In the genomic region with DNA sequence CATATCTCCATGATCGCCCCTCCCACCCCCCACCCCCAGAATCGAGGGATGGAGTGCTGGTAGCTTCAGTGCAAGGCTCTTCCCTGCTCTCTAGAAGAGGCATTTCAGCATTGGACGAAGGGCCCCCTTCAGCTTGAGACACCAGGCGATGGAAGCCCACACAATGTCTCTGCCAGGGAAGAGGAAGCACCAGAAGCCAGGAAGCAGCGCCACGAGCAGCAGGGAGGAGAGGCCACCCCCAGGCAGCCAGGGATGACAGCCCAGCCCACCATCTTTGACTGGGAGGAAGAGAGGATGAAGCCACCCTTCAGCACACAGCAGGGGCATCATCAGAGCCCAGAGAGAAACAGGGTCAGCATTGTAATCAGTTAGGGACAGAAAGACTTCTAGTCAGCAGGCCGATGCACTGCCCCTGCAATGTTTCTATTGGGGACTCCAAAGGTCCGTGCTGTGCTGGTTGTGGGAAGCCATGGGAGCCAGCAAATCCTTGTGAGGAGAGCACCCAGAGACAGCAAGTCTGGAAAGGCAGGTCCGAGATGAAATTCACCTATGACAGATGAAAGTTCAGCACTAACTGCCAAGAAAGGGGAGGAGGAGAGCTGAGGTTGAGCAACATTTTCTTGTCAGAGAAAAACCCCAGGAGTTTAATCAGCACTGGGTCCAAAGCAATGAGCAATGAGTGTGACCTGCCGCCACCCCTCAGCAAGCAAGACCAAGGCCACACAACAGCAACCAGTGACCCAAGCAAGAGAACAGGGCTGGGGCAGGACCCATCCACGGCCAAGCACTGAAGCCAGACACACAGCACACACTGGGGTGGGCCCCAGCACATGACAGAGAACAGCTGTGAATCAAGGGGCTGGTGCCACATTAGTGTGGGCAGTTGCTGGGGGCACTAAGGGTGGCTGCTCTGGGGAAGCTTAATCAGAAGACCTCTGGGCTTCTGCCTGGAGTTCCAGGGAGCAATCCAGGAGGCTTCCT, we compare ENCODE assay signal across 16 cellular contexts. TPM values are rescaled to one million over a fixed set of nuclear protein-coding genes. Genes with fewer than 3 reads are reported as not detected.
DNase-seq lines count a peak whose midpoint lies in the region; ATAC-seq and TF ChIP-seq lines count a peak whose summit lies in the region.
"Had no signal": no experiment of that assay in that cellular context is flagged by ENCODE, and none has a peak within 500 bp of the region (broad histone marks: within the 10 kb centered on the region; RNA-seq: fewer than 3 reads in every experiment).

No MANE protein-coding gene starts in this region.

- H3K9me3 ChIP-seq in adrenal gland (replicated peaks in 1 of 3) (no peaks in the 10 kb centered on the region), A673 (ENCODE audit: low read depth, low read length, poor library complexity, severe bottlenecking) (no peaks in the 10 kb centered on the region)
- H3K9me3 ChIP-seq: colonic mucosa had no signal

- H3K27me3 ChIP-seq in HL-60 (ENCODE audit: insufficient read depth, poor library complexity, severe bottlenecking) (no peaks in the 10 kb centered on the region), adrenal gland (no peaks in the 10 kb centered on the region), A673 (replicated peaks; ENCODE audit: insufficient read depth, low read depth, low read length, poor library complexity) (no peaks in the 10 kb centered on the region)
- H3K27me3 ChIP-seq: colonic mucosa had no signal

- no TSS peak for BruUV-seq in A673 (replicated peaks; lab: Mats Ljungman, UMichigan)

- H3K36me3 ChIP-seq in adrenal gland (replicated peaks in 1 of 2) (no peaks in the 10 kb centered on the region), A673 (ENCODE audit: insufficient read depth, low read length, poor library complexity, severe bottlenecking) (no peaks in the 10 kb centered on the region)
- H3K36me3 ChIP-seq: colonic mucosa, WERI-Rb-1 had no signal

- H3K27ac ChIP-seq in HL-60 (replicated peaks) = peak overlapping the region; percentile 10
- peak overlapping the region in 2 of 5 donors; percentile 9 to 40 for H3K27ac ChIP-seq in adrenal gland
- H3K27ac ChIP-seq in A673 (ENCODE audit: low read depth, low read length, poor library complexity, severe bottlenecking) = no peak overlapping the region
- H3K27ac ChIP-seq: colonic mucosa, SK-N-MC, WERI-Rb-1 had no signal

- TF ChIP-seq CTCF in HL-60 (IDR thresholded peaks at IDR 0.05; ENCODE audit: insufficient read depth, low read length) = no peak
- TF ChIP-seq CTCF in adrenal gland (IDR thresholded peaks at IDR 0.05) = no peak
- no peak for TF ChIP-seq CTCF in A673 (conservative IDR thresholded peaks at IDR 0.05; ENCODE audit: low read depth, low read length)

- DNase-seq in HL-60 (ENCODE audit: low read depth in 1 of 2, low spot score in 1 of 2) (peak in 1 of 2 experiments; percentile 54), adrenal gland (peak; percentile 50 to 93 (median 89)), left cardiac atrium (no peak), sciatic nerve (ENCODE audit: low spot score) (no peak), dedifferentiated amniotic fluid mesenchymal stem cell (ENCODE audit: extremely low spot score) (no peak), A673 (ENCODE audit: low spot score) (no peak), T-helper 1 cell (no peak)
- DNase-seq: CD8-positive, alpha-beta memory T cell; colonic mucosa; immature natural killer cell; naive thymus-derived CD8-positive, alpha-beta T cell; NCI-H187; WERI-Rb-1 had no signal

- peak in 1 of 2 donors; percentile 9 for TF ChIP-seq POLR2A in adrenal gland (IDR thresholded peaks at IDR 0.05)

- no peak overlapping the region for H3K4me3 ChIP-seq in HL-60 (replicated peaks; ENCODE audit: insufficient read depth, low read length)
- H3K4me3 ChIP-seq in adrenal gland = no peak overlapping the region
- H3K4me3 ChIP-seq in A673 (ENCODE audit: low read depth, low read length, poor library complexity, severe bottlenecking) = no peak overlapping the region
- H3K4me3 ChIP-seq: colonic mucosa, SK-N-MC had no signal

- ATAC-seq in left cardiac atrium (peak; percentile 62 to 65), sciatic nerve (peak; percentile 89), GM18868 (IDR thresholded peaks at IDR 0.05; ENCODE audit: unreplicated experiment) (no peak)
- ATAC-seq: naive thymus-derived CD8-positive, alpha-beta T cell had no signal

- CTCF ChIA-PET in A673 (lab: Charles Lee) = no interaction called here

- POLR2A ChIA-PET in A673 (lab: Charles Lee; ENCODE audit: low non-redundant PET) = no interaction called here

- intact Hi-C loops in adrenal gland (cut with DNase I) = no loop called here
- intact Hi-C loops in left cardiac atrium (cut with DNase I) = no loop called here
- intact Hi-C loops in sciatic nerve (cut with DNase I) = no loop called here
- intact Hi-C loops in A673 (cut with micrococcal nuclease; ENCODE audit: unreplicated experiment) = no loop called here

- peaks cover 5 to 9% of the 10 kb centered on the region in 2 donors for H3K4me1 ChIP-seq in adrenal gland (replicated peaks in 1 of 2)
- H3K4me1 ChIP-seq in A673 (ENCODE audit: insufficient read depth, low read length, poor library complexity, severe bottlenecking) = no peaks in the 10 kb centered on the region
- H3K4me1 ChIP-seq: colonic mucosa had no signal

- 45 to 61% (median 56%) methylated on average over 6 to 11 of the region's 11 CpGs for WGBS in adrenal gland, 4 donors

RNA-seq across cellular contexts. Expression of gene TMEM72, which starts 15.9 kb away (rescaled TPM):
- total RNA-seq in adrenal gland = not detected
- polyA plus RNA-seq in adrenal gland = not detected
- under 1 TPM; 0.21 to 0.27 TPM for total RNA-seq in left cardiac atrium
- not detected for total RNA-seq in sciatic nerve
- 0.80 and 1.4 TPM in 2 replicates for total RNA-seq in A673 (2021)
- total RNA-seq: CD8-positive, alpha-beta memory T cell; naive thymus-derived CD8-positive, alpha-beta T cell; subcutaneous adipose tissue had no signal
- polyA plus RNA-seq: CD8-positive, alpha-beta memory T cell; immature natural killer cell; naive thymus-derived CD8-positive, alpha-beta T cell had no signal

RNA-seq across cellular contexts. Expression of gene RASSF4, which starts 32.5 kb away (rescaled TPM):
- total RNA-seq in adrenal gland (10 to 100 TPM in 7 of 8 donors, 1 to 10 TPM in 1; 6.6 to 38.8 (median 25.0) TPM), left cardiac atrium (10 to 100 TPM; 48.9 to 71.5 TPM), sciatic nerve (63.7 TPM), A673 (2021) (0.71 and 1.6 TPM in 2 replicates)
- 10 to 100 TPM in 2 of 3 donors, 1 to 10 TPM in 1; 5.2 to 47.5 (median 38.3) TPM for polyA plus RNA-seq in adrenal gland

RNA-seq across cellular contexts. Expression of gene DEPP1, which starts 51.5 kb away (rescaled TPM):
- total RNA-seq in adrenal gland (100 to 1,000 TPM in 4 of 8 donors, 10 to 100 TPM in 4; 13.2 to 179 (median 95.2) TPM), left cardiac atrium (10 to 100 TPM; 36.7 to 49.2 TPM), sciatic nerve (190 TPM), A673 (2021) (0.54 and 1.1 TPM in 2 replicates)
- polyA plus RNA-seq in adrenal gland = 10 to 100 TPM; 17.6 to 86.8 (median 18.2) TPM
- total RNA-seq: naive thymus-derived CD8-positive, alpha-beta T cell had no signal
- polyA plus RNA-seq: CD8-positive, alpha-beta memory T cell; immature natural killer cell; naive thymus-derived CD8-positive, alpha-beta T cell had no signal

Comparison
In these comparisons a context has a peak if more than half of its experiments do, and no peak if none do; other contexts are left out.
1. DNase-seq: peak in adrenal gland (7 of 7); none in left cardiac atrium (single experiment), sciatic nerve (single experiment), dedifferentiated amniotic fluid mesenchymal stem cell (single experiment), A673 (single experiment) and T-helper 1 cell (0 of 5).